Comparison of ENCODE assay signal across 8 cellular contexts in genomic region chr12:104477812-104478388, GRCh38. TPM values are rescaled to one million over a fixed set of nuclear protein-coding genes. Genes with fewer than 3 reads are reported as not detected.
A peak's percentile ranks its signal among the peaks of the same experiment; 100 is the strongest.
DNase-seq lines count a peak whose midpoint lies in the region; ATAC-seq, FAIRE-seq and TF ChIP-seq lines count a peak whose summit lies in the region.
"Had no signal": no experiment of that assay in that cellular context is flagged by ENCODE, and none has a peak within 500 bp of the region (broad histone marks: within the 10 kb centered on the region; RNA-seq: fewer than 3 reads in every experiment).

No MANE protein-coding gene starts in this region.

- H3F3A ChIP-seq in Loucy (ENCODE audit: low read depth) = 0 out of 2 replicates have a peak, but pooled peaks cover 3% of the 10 kb centered on the region

- H3K9me3 ChIP-seq in Loucy (ENCODE audit: insufficient read depth, low read depth, low read length) (no peaks in the 10 kb centered on the region), neutrophil (no peaks in the 10 kb centered on the region)

- H2AFZ ChIP-seq in Loucy (ENCODE audit: low read length) = no peak overlapping the region

- H3K4me3 Mint-ChIP-seq in activated T-helper 17 cell treated with anti-CD3 and anti-CD28 coated beads, Interleukin-2, amount 50 U/mL, for 72 hours = peak overlapping the region; percentile 94

- FAIRE-seq in RCC 7860 (lab: Jason Lieb, UNC) = no peak
- FAIRE-seq: colon had no signal

- H3K79me2 ChIP-seq in Loucy (ENCODE audit: insufficient read depth, low read length) = peaks cover 91% of the 10 kb centered on the region

- H3K27ac ChIP-seq in neutrophil = peak overlapping the region; percentile 79

- peaks cover 54% of the 10 kb centered on the region for H3K4me1 Mint-ChIP-seq in activated T-helper 17 cell treated with anti-CD3 and anti-CD28 coated beads, Interleukin-2, amount 50 U/mL, for 72 hours

- no peaks in the 10 kb centered on the region for H3K9me3 Mint-ChIP-seq in activated T-helper 17 cell treated with anti-CD3 and anti-CD28 coated beads, Interleukin-2, amount 50 U/mL, for 72 hours

- ATAC-seq in activated T-helper 17 cell treated with anti-CD3 and anti-CD28 coated beads, Interleukin-2, amount 50 U/mL, for 72 hours (replicated peaks) = peak; percentile 46
- ATAC-seq in GM21360 (IDR thresholded peaks at IDR 0.05; ENCODE audit: unreplicated experiment) = no peak
- ATAC-seq in HG02981 (IDR thresholded peaks at IDR 0.05; ENCODE audit: unreplicated experiment) = no peak

- H3K27me3 Mint-ChIP-seq in activated T-helper 17 cell treated with anti-CD3 and anti-CD28 coated beads, Interleukin-2, amount 50 U/mL, for 72 hours = no peaks in the 10 kb centered on the region

- peaks cover 14% of the 10 kb centered on the region for H3K36me3 Mint-ChIP-seq in activated T-helper 17 cell treated with anti-CD3 and anti-CD28 coated beads, Interleukin-2, amount 50 U/mL, for 72 hours (ENCODE audit: low read depth)

- H3K4me2 ChIP-seq in Loucy (ENCODE audit: low read depth, low read length, poor library complexity, severe bottlenecking) = peak overlapping the region; percentile 77

- peak overlapping the region; percentile 75 for H3K9ac ChIP-seq in Loucy (ENCODE audit: low read depth, low read length, poor library complexity, severe bottlenecking)

- no peaks in the 10 kb centered on the region for H3K9me2 ChIP-seq in Loucy (replicated peaks; ENCODE audit: low read depth, low read length)

- no peaks in the 10 kb centered on the region for H3K27me3 ChIP-seq in Loucy (ENCODE audit: insufficient read depth, low read length, poor library complexity, severe bottlenecking)
- H3K27me3 ChIP-seq in neutrophil = no peaks in the 10 kb centered on the region

- peaks cover 27% of the 10 kb centered on the region; the same call in 1 of the 2 replicates for H3K36me3 ChIP-seq in Loucy (ENCODE audit: insufficient read depth, low read length)
- peaks cover 3% of the 10 kb centered on the region for H3K36me3 ChIP-seq in neutrophil

- H3K4me1 ChIP-seq in Loucy (ENCODE audit: insufficient read depth, low read length, poor library complexity, severe bottlenecking) (peaks cover 84% of the 10 kb centered on the region), neutrophil (ENCODE audit: control insufficient read depth in 1 of 2, insufficient read depth in 1 of 2, low read depth in 1 of 2, low read length in 1 of 2) (peaks cover 52 to 59% of the 10 kb centered on the region in 2 experiments)

- peak overlapping the region; percentile 88 for H3K27ac Mint-ChIP-seq in activated T-helper 17 cell treated with anti-CD3 and anti-CD28 coated beads, Interleukin-2, amount 50 U/mL, for 72 hours

- DNase-seq in RCC 7860 (ENCODE audit: low spot score) = no peak

- H3K4me3 ChIP-seq in GM12875 (ENCODE audit: low read depth, low read length) = peak overlapping the region; percentile 38
- H3K4me3 ChIP-seq in Loucy (ENCODE audit: low read length, poor library complexity, severe bottlenecking) = peak overlapping the region; percentile 71
- peak overlapping the region; percentile 37 to 51 for H3K4me3 ChIP-seq in neutrophil (ENCODE audit: low read depth in 1 of 2, low read length in 1 of 2)

- H4K20me1 ChIP-seq in Loucy (ENCODE audit: insufficient read depth, low read length, poor library complexity, severe bottlenecking) = peaks cover 36% of the 10 kb centered on the region

- TF ChIP-seq CTCF in GM12875 (IDR thresholded peaks at IDR 0.05; ENCODE audit: borderline replicate concordance, insufficient read depth, low read depth, low read length) (no peak), Loucy (conservative IDR thresholded peaks at IDR 0.05; ENCODE audit: low read length) (no peak), neutrophil (IDR thresholded peaks at IDR 0.05) (no peak)

RNA-seq across cellular contexts. Expression of gene CHST11, which starts 21.2 kb away (rescaled TPM):
- total RNA-seq in activated T-helper 17 cell treated with anti-CD3 and anti-CD28 coated beads, Interleukin-2, amount 50 U/mL, for 72 hours = 10 to 100 TPM; 36.2 to 61.7 TPM
